Comparison of ENCODE assay signal across 1 cellular context in genomic region chr17:81995463-81996231, GRCh38.
TF ChIP-seq lines count a peak whose summit lies in the region.

No MANE protein-coding gene starts in this region.

TF ChIP-seq in HepG2, 621 proteins besides CTCF, POLR2A, EP300 and RAD21 (continued from another document and continues in another):
- TF ChIP-seq ZNF639 (CRISPR knock-in tag; conservative IDR thresholded peaks at IDR 0.05), result no peak
- TF ChIP-seq ZNF33B (CRISPR knock-in tag; IDR thresholded peaks at IDR 0.05), result peak; percentile 95
- TF ChIP-seq RCOR2 (CRISPR knock-in tag; IDR thresholded peaks at IDR 0.05), result peak; percentile 67; the same call in 1 of the 2 replicates
- no peak for TF ChIP-seq CENPBD1 (CRISPR knock-in tag; IDR thresholded peaks at IDR 0.05; ENCODE audit: borderline replicate concordance, low read depth)
- TF ChIP-seq CCAR2 (optimal IDR thresholded peaks at IDR 0.05; ENCODE audit: low read depth, low read length), result no peak
- no peak for TF ChIP-seq ARID2 (CRISPR knock-in tag; IDR thresholded peaks at IDR 0.05; ENCODE audit: borderline replicate concordance)
- TF ChIP-seq ZSCAN20 (CRISPR knock-in tag; IDR thresholded peaks at IDR 0.05; ENCODE audit: borderline replicate concordance), result no peak
- TF ChIP-seq SNAPC4 (CRISPR knock-in tag; IDR thresholded peaks at IDR 0.05), result no peak
- TF ChIP-seq EEA1 (CRISPR knock-in tag; IDR thresholded peaks at IDR 0.05; ENCODE audit: borderline replicate concordance), result 0 out of 2 replicates have a peak, but pooled peaks have one; percentile 74
- no peak; the same call in 1 of the 2 replicates for TF ChIP-seq PHF21A (CRISPR knock-in tag; IDR thresholded peaks at IDR 0.05)
- TF ChIP-seq ZNF777 (CRISPR knock-in tag; IDR thresholded peaks at IDR 0.05), result no peak
- TF ChIP-seq JUND (CRISPR knock-in tag; IDR thresholded peaks at IDR 0.05), result peak; percentile 55
- TF ChIP-seq ZBTB7B (CRISPR knock-in tag; IDR thresholded peaks at IDR 0.05), result peak; percentile 83
- TF ChIP-seq RBFOX2 (IDR thresholded peaks at IDR 0.05; ENCODE audit: low read depth, low read length), result peak; percentile 97
- TF ChIP-seq DR1 (CRISPR knock-in tag; IDR thresholded peaks at IDR 0.05), result peak; percentile 83; the same call in 1 of the 2 replicates
- TF ChIP-seq ZBTB33 (CRISPR knock-in tag; IDR thresholded peaks at IDR 0.05), result peak; percentile 99
- no peak for TF ChIP-seq NFIC (IDR thresholded peaks at IDR 0.05; ENCODE audit: low read length)
- TF ChIP-seq ZMAT5 (CRISPR knock-in tag; IDR thresholded peaks at IDR 0.05; ENCODE audit: borderline replicate concordance, low read depth), result no peak
- no peak for TF ChIP-seq ZNF646 (CRISPR knock-in tag; IDR thresholded peaks at IDR 0.05)
- no peak; the same call in 1 of the 2 replicates for TF ChIP-seq SMC3 (IDR thresholded peaks at IDR 0.05; ENCODE audit: low read length)
- TF ChIP-seq TFAP4 (IDR thresholded peaks at IDR 0.05; ENCODE audit: borderline replicate concordance, low read depth), result peak; percentile 40; the same call in 1 of the 2 replicates
- TF ChIP-seq ZNF230 (CRISPR knock-in tag; IDR thresholded peaks at IDR 0.05), result peak; percentile 57; the same call in 1 of the 2 replicates
- peak; percentile 62 for TF ChIP-seq ZBTB7A (CRISPR knock-in tag; IDR thresholded peaks at IDR 0.05)
- TF ChIP-seq ZNF773 (CRISPR knock-in tag; IDR thresholded peaks at IDR 0.05; ENCODE audit: borderline replicate concordance), result peak; percentile 81; the same call in 1 of the 2 replicates
- no peak for TF ChIP-seq ZFP90 (CRISPR knock-in tag; IDR thresholded peaks at IDR 0.05; ENCODE audit: borderline replicate concordance)
- TF ChIP-seq ZBTB42 (CRISPR knock-in tag; IDR thresholded peaks at IDR 0.05), result 0 out of 2 replicates have a peak, but pooled peaks have one; percentile 31
- no peak; the same call in 1 of the 2 replicates for TF ChIP-seq ZNF749 (CRISPR knock-in tag; IDR thresholded peaks at IDR 0.05; ENCODE audit: borderline replicate concordance)
- no peak for TF ChIP-seq MIXL1 (CRISPR knock-in tag; IDR thresholded peaks at IDR 0.05)
- TF ChIP-seq IKZF5 (CRISPR knock-in tag; IDR thresholded peaks at IDR 0.05), result peak; percentile 17
- peak; percentile 36; the same call in 1 of the 2 replicates for TF ChIP-seq ZNF468 (CRISPR knock-in tag; IDR thresholded peaks at IDR 0.05)
- peak; percentile 64; the same call in 1 of the 2 replicates for TF ChIP-seq ZNF280B (CRISPR knock-in tag; IDR thresholded peaks at IDR 0.05; ENCODE audit: borderline replicate concordance)
- TF ChIP-seq SCMH1 (CRISPR knock-in tag; IDR thresholded peaks at IDR 0.05; ENCODE audit: borderline replicate concordance), result no peak
- peak; percentile 74 for TF ChIP-seq KDM5B (CRISPR knock-in tag; IDR thresholded peaks at IDR 0.05; ENCODE audit: borderline replicate concordance)
- no peak for TF ChIP-seq ZNF513 (CRISPR knock-in tag; conservative IDR thresholded peaks at IDR 0.05)
- no peak; the same call in 1 of the 2 replicates for TF ChIP-seq ZNF256 (CRISPR knock-in tag; conservative IDR thresholded peaks at IDR 0.05)
- TF ChIP-seq ZIK1 (CRISPR knock-in tag; IDR thresholded peaks at IDR 0.05; ENCODE audit: borderline replicate concordance, low read depth), result peak; percentile 34; the same call in 1 of the 2 replicates
